ENCODE assay signal across 10 cellular contexts in genomic region chr21:25563399-25564116, GRCh38. TPM values are rescaled to one million over a fixed set of nuclear protein-coding genes. Genes with fewer than 3 reads are reported as not detected.
DNase-seq lines count a peak whose midpoint lies in the region; ATAC-seq, FAIRE-seq and TF ChIP-seq lines count a peak whose summit lies in the region.
"Had no signal": no experiment of that assay in that cellular context is flagged by ENCODE, and none has a peak within 500 bp of the region (broad histone marks: within the 10 kb centered on the region; RNA-seq: fewer than 3 reads in every experiment).

No MANE protein-coding gene starts in this region.

- H3K36me3 ChIP-seq in heart right ventricle (peaks cover 0 to 17% (median 0%) of the 10 kb centered on the region in 9 donors), tibial artery (peaks cover 0 to 13% (median 0%) of the 10 kb centered on the region in 3 donors), PC-9 (ENCODE audit: low read depth) (no peaks in the 10 kb centered on the region)

- peaks cover 58 to 88% of the 10 kb centered on the region in 2 donors for H3K4me1 Mint-ChIP-seq in natural killer cell treated with Interleukin-12 subunit alpha and Interleukin-12 subunit beta and Interleukin-15 and Interleukin-18, amount 100 ng/mL, for 72 hours (ENCODE audit: low read depth in 2 of 2)

- intact Hi-C loops in heart right ventricle (cut with DNase I) = loop anchor here in 5 of 10 donors (10.0 kb wide), 3 partner anchors 59 to 139 kb away; no protein-coding TSS in a partner anchor
- intact Hi-C loops in tibial artery (cut with DNase I; ENCODE audit: low total_unique reads) = no loop called here
- intact Hi-C loops in PC-9 (cut with micrococcal nuclease; ENCODE audit: unreplicated experiment) = no loop called here

- ATAC-seq in HG03378 (IDR thresholded peaks at IDR 0.05; ENCODE audit: unreplicated experiment) = peak; percentile 24
- ATAC-seq in natural killer cell treated with Interleukin-12 subunit alpha and Interleukin-12 subunit beta and Interleukin-15 and Interleukin-18, amount 100 ng/mL, for 72 hours = peak; percentile 36 to 38
- ATAC-seq in heart right ventricle = no peak

- H3K27ac ChIP-seq in heart right ventricle = peak overlapping the region in 1 of 10 donors; percentile 28
- no peak overlapping the region for H3K27ac ChIP-seq in tibial artery
- H3K27ac ChIP-seq in PC-9 = no peak overlapping the region
- H3K27ac ChIP-seq: SJCRH30 had no signal

- no peak overlapping the region for H2AFZ ChIP-seq in PC-9

- peak; percentile 83 for TF ChIP-seq POLR2A in GM12892 (IDR thresholded peaks at IDR 0.05; ENCODE audit: low read depth, low read length)

- H4K20me1 ChIP-seq in PC-9 (ENCODE audit: insufficient read depth) = no peaks in the 10 kb centered on the region

- no peaks in the 10 kb centered on the region for H3K27me3 Mint-ChIP-seq in natural killer cell treated with Interleukin-12 subunit alpha and Interleukin-12 subunit beta and Interleukin-15 and Interleukin-18, amount 100 ng/mL, for 72 hours

- peaks cover 65% of the 10 kb centered on the region for H3K36me3 Mint-ChIP-seq in natural killer cell treated with Interleukin-12 subunit alpha and Interleukin-12 subunit beta and Interleukin-15 and Interleukin-18, amount 100 ng/mL, for 72 hours

- POLR2A ChIA-PET in PC-9 (lab: Charles Lee; ENCODE audit: unreplicated experiment) = no interaction called here

- no peak overlapping the region for H3K4me2 ChIP-seq in PC-9

- CTCF ChIA-PET in PC-9 (lab: Charles Lee) = interaction anchor here (0.7 kb wide), 1 partner anchor 171 kb away, joined by 3 read pairs; the partner anchor contains the start of genes ATP5PF and GABPA

- no peaks in the 10 kb centered on the region for H3K79me2 ChIP-seq in PC-9 (ENCODE audit: low read depth)

- H3K9me2 ChIP-seq in PC-9 (ENCODE audit: insufficient read depth) = no peaks in the 10 kb centered on the region

- no peak for DNase-seq in GM12892 (ENCODE audit: insufficient read length)
- peak; percentile 52 for DNase-seq in activated CD4-positive, CD25-positive, alpha-beta regulatory T cell treated with anti-CD3 and anti-CD28 coated beads, Interleukin-2, amount 50 U/mL, for 72 hours
- peak; percentile 74 for DNase-seq in natural killer cell treated with Interleukin-12 subunit alpha and Interleukin-12 subunit beta and Interleukin-15 and Interleukin-18, amount 100 ng/mL, for 72 hours (ENCODE audit: low spot score)
- no peak for DNase-seq in heart right ventricle
- DNase-seq in GM19238 (ENCODE audit: insufficient read length, low spot score) = no peak
- no peak for DNase-seq in tibial artery
- DNase-seq in PC-9 = no peak
- DNase-seq: erythroblast, SJCRH30 had no signal

- no peaks in the 10 kb centered on the region for H3K9me3 ChIP-seq in heart right ventricle
- H3K9me3 ChIP-seq in tibial artery = no peaks in the 10 kb centered on the region
- no peaks in the 10 kb centered on the region for H3K9me3 ChIP-seq in PC-9 (ENCODE audit: insufficient read depth, low read depth)
- H3K9me3 ChIP-seq: SJCRH30 had no signal

- H3K4me3 ChIP-seq in heart right ventricle = peak overlapping the region in 1 of 10 donors; percentile 71
- H3K4me3 ChIP-seq in tibial artery = no peak overlapping the region
- H3K4me3 ChIP-seq in PC-9 = no peak overlapping the region
- H3K4me3 ChIP-seq: SJCRH30 had no signal

- no TSS peak for BruUV-seq in PC-9 (replicated peaks; lab: Mats Ljungman, UMichigan)

- peak; percentile 87 for FAIRE-seq in GM12892 (lab: Jason Lieb, UNC)

- H3K27ac Mint-ChIP-seq in natural killer cell treated with Interleukin-12 subunit alpha and Interleukin-12 subunit beta and Interleukin-15 and Interleukin-18, amount 100 ng/mL, for 72 hours = peak overlapping the region; percentile 87 to 98

- peaks cover 0 to 64% (median 10%) of the 10 kb centered on the region in 9 donors for H3K4me1 ChIP-seq in heart right ventricle
- H3K4me1 ChIP-seq in tibial artery = peaks cover 0 to 15% (median 6%) of the 10 kb centered on the region in 4 donors
- H3K4me1 ChIP-seq in PC-9 (replicated peaks; ENCODE audit: insufficient read depth) = no peaks in the 10 kb centered on the region
- H3K4me1 ChIP-seq: SJCRH30 had no signal

- TF ChIP-seq CTCF in heart right ventricle (IDR thresholded peaks at IDR 0.05) (no peak), tibial artery (IDR thresholded peaks at IDR 0.05) (no peak), PC-9 (conservative IDR thresholded peaks at IDR 0.05) (no peak)

- H3K27me3 ChIP-seq in heart right ventricle (no peaks in the 10 kb centered on the region), tibial artery (no peaks in the 10 kb centered on the region), PC-9 (ENCODE audit: insufficient read depth, low read depth) (no peaks in the 10 kb centered on the region)
- H3K27me3 ChIP-seq: SJCRH30 had no signal

- H3K4me3 Mint-ChIP-seq in natural killer cell treated with Interleukin-12 subunit alpha and Interleukin-12 subunit beta and Interleukin-15 and Interleukin-18, amount 100 ng/mL, for 72 hours = peak overlapping the region; percentile 89

- no peaks in the 10 kb centered on the region for H3K9me3 Mint-ChIP-seq in natural killer cell treated with Interleukin-12 subunit alpha and Interleukin-12 subunit beta and Interleukin-15 and Interleukin-18, amount 100 ng/mL, for 72 hours

- 79 to 81% methylated on average over 3 of the region's 3 CpGs for whole genome bisulfite sequencing in heart right ventricle, 2 donors

- no peaks in the 10 kb centered on the region for H3F3A ChIP-seq in PC-9 (ENCODE audit: insufficient read depth, low read depth)

RNA-seq across cellular contexts. Expression of gene MRPL39, which starts 43.7 kb away (rescaled TPM):
- 85.2 TPM for polyA plus RNA-seq in GM12892 (2012; ENCODE audit: missing spikeins)
- total RNA-seq in natural killer cell treated with Interleukin-12 subunit alpha and Interleukin-12 subunit beta and Interleukin-15 and Interleukin-18, amount 100 ng/mL, for 72 hours = 10 to 100 TPM; 40.6 to 46.1 TPM
- total RNA-seq in heart right ventricle (10 to 100 TPM; 39.3 to 59.1 (median 51.3) TPM), PC-9 (2021) (15.5 and 21.2 TPM in 2 replicates)
- 10 to 100 TPM; 59.4 to 73.6 TPM for polyA plus RNA-seq in heart right ventricle

Comparison
In these comparisons a context has a peak if more than half of its experiments do, and no peak if none do; other contexts are left out.
1. DNase-seq: peak in activated CD4-positive, CD25-positive, alpha-beta regulatory T cell treated with anti-CD3 and anti-CD28 coated beads, Interleukin-2, amount 50 U/mL, for 72 hours (single experiment) and natural killer cell treated with Interleukin-12 subunit alpha and Interleukin-12 subunit beta and Interleukin-15 and Interleukin-18, amount 100 ng/mL, for 72 hours (single experiment); none in GM12892 (single experiment), heart right ventricle (0 of 2), GM19238 (single experiment), tibial artery (0 of 2) and PC-9 (0 of 2).
2. ATAC-seq: peak in HG03378 (single experiment) and natural killer cell treated with Interleukin-12 subunit alpha and Interleukin-12 subunit beta and Interleukin-15 and Interleukin-18, amount 100 ng/mL, for 72 hours (2 of 2); none in heart right ventricle (0 of 8).